1 cellular context compared by ENCODE assay signal in genomic region chr3:195410546-195410945, GRCh38.
TF ChIP-seq lines count a peak whose summit lies in the region.

No MANE protein-coding gene starts in this region.

TF ChIP-seq in WTC11, 78 proteins besides CTCF, POLR2A, EP300 and RAD21 (continued from another document):
- TF ChIP-seq, protein P1, sequence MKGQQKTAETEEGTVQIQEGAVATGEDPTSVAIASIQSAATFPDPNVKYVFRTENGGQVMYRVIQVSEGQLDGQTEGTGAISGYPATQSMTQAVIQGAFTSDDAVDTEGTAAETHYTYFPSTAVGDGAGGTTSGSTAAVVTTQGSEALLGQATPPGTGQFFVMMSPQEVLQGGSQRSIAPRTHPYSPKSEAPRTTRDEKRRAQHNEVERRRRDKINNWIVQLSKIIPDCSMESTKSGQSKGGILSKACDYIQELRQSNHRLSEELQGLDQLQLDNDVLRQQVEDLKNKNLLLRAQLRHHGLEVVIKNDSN (CRISPR knock-in tag; IDR thresholded peaks at IDR 0.05) = no peak
- TF ChIP-seq TP53 (CRISPR knock-in tag; IDR thresholded peaks at IDR 0.05) = no peak
- TF ChIP-seq ZNF425 (CRISPR knock-in tag; conservative IDR thresholded peaks at IDR 0.05) = no peak
- TF ChIP-seq CDX4 (CRISPR knock-in tag; IDR thresholded peaks at IDR 0.05; ENCODE audit: borderline replicate concordance) = no peak
- no peak for TF ChIP-seq ZNF121 (CRISPR knock-in tag; IDR thresholded peaks at IDR 0.05)
- no peak for TF ChIP-seq NR1H2 (CRISPR knock-in tag; IDR thresholded peaks at IDR 0.05)
- TF ChIP-seq ETV6 (CRISPR knock-in tag; IDR thresholded peaks at IDR 0.05) = no peak
- TF ChIP-seq E2F5 (CRISPR knock-in tag; IDR thresholded peaks at IDR 0.05) = no peak
